8 cellular contexts compared by ENCODE assay signal in the genomic region with DNA sequence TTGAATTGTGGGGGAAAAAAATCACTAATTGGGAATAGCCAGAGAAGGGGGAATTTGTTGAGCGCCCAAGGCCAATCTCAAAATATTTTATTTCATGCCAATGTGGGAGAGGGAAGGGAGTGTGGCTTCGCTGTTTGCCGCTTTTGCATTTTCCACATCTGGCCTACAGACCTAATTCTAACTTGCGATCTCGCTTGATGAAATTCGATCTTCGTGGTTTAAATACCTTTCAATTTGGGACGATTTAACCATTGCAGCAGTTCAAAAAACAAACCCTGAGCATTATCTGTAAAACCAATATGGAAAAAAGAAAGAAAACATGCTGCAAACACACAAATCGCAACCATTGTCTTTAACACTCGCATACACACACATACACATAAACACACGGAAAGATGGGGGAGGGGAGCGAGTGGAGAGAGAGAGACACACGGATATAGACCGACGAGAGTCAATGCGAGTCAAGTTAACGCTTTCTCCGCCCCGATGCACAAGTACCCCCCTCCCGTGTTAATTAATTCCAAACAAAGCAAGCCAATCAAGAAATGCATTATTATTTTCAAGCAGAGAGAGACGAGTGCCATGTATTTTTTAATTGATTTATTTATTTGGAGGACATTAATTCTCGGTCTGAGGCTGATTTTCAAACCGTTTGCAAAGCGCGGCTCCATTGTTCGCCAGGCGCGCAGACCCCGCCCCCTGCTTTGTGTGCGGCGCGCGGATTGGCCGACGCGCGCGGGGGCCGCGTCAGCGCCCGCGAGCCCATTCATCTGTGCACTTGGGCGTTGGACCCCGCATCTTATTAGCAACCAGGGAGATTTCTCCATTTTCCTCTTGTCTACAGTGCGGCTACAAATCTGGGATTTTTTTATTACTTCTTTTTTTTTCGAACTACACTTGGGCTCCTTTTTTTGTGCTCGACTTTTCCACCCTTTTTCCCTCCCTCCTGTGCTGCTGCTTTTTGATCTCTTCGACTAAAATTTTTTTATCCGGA. TPM values are rescaled to one million over a fixed set of nuclear protein-coding genes. Genes with fewer than 3 reads are reported as not detected.
DNase-seq lines count a peak whose midpoint lies in the region; ATAC-seq and TF ChIP-seq lines count a peak whose summit lies in the region.

A gene with protein sequence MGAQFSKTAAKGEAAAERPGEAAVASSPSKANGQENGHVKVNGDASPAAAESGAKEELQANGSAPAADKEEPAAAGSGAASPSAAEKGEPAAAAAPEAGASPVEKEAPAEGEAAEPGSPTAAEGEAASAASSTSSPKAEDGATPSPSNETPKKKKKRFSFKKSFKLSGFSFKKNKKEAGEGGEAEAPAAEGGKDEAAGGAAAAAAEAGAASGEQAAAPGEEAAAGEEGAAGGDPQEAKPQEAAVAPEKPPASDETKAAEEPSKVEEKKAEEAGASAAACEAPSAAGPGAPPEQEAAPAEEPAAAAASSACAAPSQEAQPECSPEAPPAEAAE (plus strand): TSS at position 775 of the 994 bp plus-strand sequence. CDS start 401 bp downstream, outside the sequence.

- intact Hi-C loops in thyroid gland (cut with DNase I), result loop anchor here (5.0 kb wide), 1 partner anchor 550 kb away; no protein-coding TSS in a partner anchor

- POLR2A ChIA-PET in CD8-positive, alpha-beta memory T cell (lab: Charles Lee), result no interaction called here
- POLR2A ChIA-PET in activated CD4-positive, alpha-beta T cell treated with anti-CD3 and anti-CD28 coated beads, Interleukin-2, amount 10 ng/mL, durations not matched to agents 7 days and 5 days (lab: Charles Lee), result no interaction called here

- peak; percentile 31 for ATAC-seq in HG03139 (IDR thresholded peaks at IDR 0.05; ENCODE audit: unreplicated experiment)
- peak; percentile 72 for ATAC-seq in esophagus mucosa

- peaks cover 34 to 41% of the 10 kb centered on the region in 2 donors for H3K27me3 Mint-ChIP-seq in CD8-positive, alpha-beta memory T cell
- H3K27me3 Mint-ChIP-seq in activated CD4-positive, alpha-beta T cell treated with anti-CD3 and anti-CD28 coated beads, Interleukin-2, amount 10 ng/mL, durations not matched to agents 7 days and 5 days, result peaks cover 45% of the 10 kb centered on the region
- H3K27me3 Mint-ChIP-seq in mesothelial cell of epicardium (ENCODE audit: low read depth), result no peaks in the 10 kb centered on the region

- peak within 1 kb of the TSS in 3 of 8 donors; percentile 41 to 80 (median 66) for H3K27ac Mint-ChIP-seq in CD8-positive, alpha-beta memory T cell
- no peak within 1 kb of the TSS for H3K27ac Mint-ChIP-seq in activated CD4-positive, alpha-beta T cell treated with anti-CD3 and anti-CD28 coated beads, Interleukin-2, amount 10 ng/mL, durations not matched to agents 7 days and 5 days
- no peak within 1 kb of the TSS for H3K27ac Mint-ChIP-seq in mesothelial cell of epicardium

- peak in 1 of 5 donors; percentile 21 for DNase-seq in CD8-positive, alpha-beta memory T cell
- peak; percentile 95 for DNase-seq in NCI-H2227 treated with DMSO at 0.1 percent for 48 hours (lab: John Stamatoyannopoulos, UW)
- DNase-seq in activated CD4-positive, alpha-beta T cell treated with anti-CD3 and anti-CD28 coated beads, Interleukin-2, amount 10 ng/mL, durations not matched to agents 7 days and 5 days, result peak; percentile 45
- DNase-seq in mesothelial cell of epicardium (ENCODE audit: low spot score in 2 of 2, unreplicated experiment in 2 of 2), result peak; percentile 70 to 84
- DNase-seq in thyroid gland, result peak; percentile 77 to 81

- peak within 1 kb of the TSS in 1 of 7 donors; percentile 87 for H3K4me3 Mint-ChIP-seq in CD8-positive, alpha-beta memory T cell
- no peak within 1 kb of the TSS for H3K4me3 Mint-ChIP-seq in activated CD4-positive, alpha-beta T cell treated with anti-CD3 and anti-CD28 coated beads, Interleukin-2, amount 10 ng/mL, durations not matched to agents 7 days and 5 days
- no peak within 1 kb of the TSS for H3K4me3 Mint-ChIP-seq in mesothelial cell of epicardium

- TF ChIP-seq POLR2A in GM19193 (IDR thresholded peaks at IDR 0.05; ENCODE audit: extremely low read depth, insufficient read depth, insufficient read length), result peak; percentile 77
- peak in 1 of 2 donors; percentile 82 for TF ChIP-seq POLR2A in thyroid gland (IDR thresholded peaks at IDR 0.05)

- H3K9me3 Mint-ChIP-seq in CD8-positive, alpha-beta memory T cell, result peaks cover 4 to 16% (median 13%) of the 10 kb centered on the region in 5 donors
- H3K9me3 Mint-ChIP-seq in activated CD4-positive, alpha-beta T cell treated with anti-CD3 and anti-CD28 coated beads, Interleukin-2, amount 10 ng/mL, durations not matched to agents 7 days and 5 days, result no peaks in the 10 kb centered on the region
- no peaks in the 10 kb centered on the region for H3K9me3 Mint-ChIP-seq in mesothelial cell of epicardium

- no peaks in the 10 kb centered on the region for H3K36me3 Mint-ChIP-seq in CD8-positive, alpha-beta memory T cell
- peaks cover 2% of the 10 kb centered on the region for H3K36me3 Mint-ChIP-seq in activated CD4-positive, alpha-beta T cell treated with anti-CD3 and anti-CD28 coated beads, Interleukin-2, amount 10 ng/mL, durations not matched to agents 7 days and 5 days (ENCODE audit: low read depth)
- peaks cover 10% of the 10 kb centered on the region for H3K36me3 Mint-ChIP-seq in mesothelial cell of epicardium

- WGBS in thyroid gland, 2 donors, result 1% methylated on average over 50 of the region's 50 CpGs

- TF ChIP-seq CTCF in mesothelial cell of epicardium (IDR thresholded peaks at IDR 0.05; ENCODE audit: unreplicated experiment) (no peak), thyroid gland (IDR thresholded peaks at IDR 0.05) (no peak)

- peaks cover 49% of the 10 kb centered on the region for H3K27me3 ChIP-seq in CD8-positive, alpha-beta memory T cell (ENCODE audit: insufficient read depth, low read length, poor library complexity, severe bottlenecking)
- no peaks in the 10 kb centered on the region for H3K27me3 ChIP-seq in thyroid gland

- peaks cover 5 to 15% (median 12%) of the 10 kb centered on the region in 3 donors for H3K4me1 Mint-ChIP-seq in CD8-positive, alpha-beta memory T cell
- peaks cover 16% of the 10 kb centered on the region for H3K4me1 Mint-ChIP-seq in activated CD4-positive, alpha-beta T cell treated with anti-CD3 and anti-CD28 coated beads, Interleukin-2, amount 10 ng/mL, durations not matched to agents 7 days and 5 days
- H3K4me1 Mint-ChIP-seq in mesothelial cell of epicardium, result peaks cover 31% of the 10 kb centered on the region

- H3K27ac ChIP-seq in CD8-positive, alpha-beta memory T cell (ENCODE audit: low read depth, low read length), result no peak within 1 kb of the TSS
- H3K27ac ChIP-seq in thyroid gland, result peak within 1 kb of the TSS; percentile 85 to 95 (median 93)

- no peaks in the 10 kb centered on the region for H3K9me3 ChIP-seq in CD8-positive, alpha-beta memory T cell (ENCODE audit: low read length)
- no peaks in the 10 kb centered on the region for H3K9me3 ChIP-seq in thyroid gland

- H3K4me3 ChIP-seq in CD8-positive, alpha-beta memory T cell (ENCODE audit: low read length), result peak within 1 kb of the TSS; percentile 61
- peak within 1 kb of the TSS; percentile 54 to 91 (median 82) for H3K4me3 ChIP-seq in thyroid gland (replicated peaks in 1 of 3)

- CTCF ChIA-PET in CD8-positive, alpha-beta memory T cell (lab: Charles Lee), result no interaction called here
- CTCF ChIA-PET in activated CD4-positive, alpha-beta T cell treated with anti-CD3 and anti-CD28 coated beads, Interleukin-2, amount 10 ng/mL, durations not matched to agents 7 days and 5 days (lab: Charles Lee), result interaction anchor here (0.6 kb wide), 1 partner anchor 414 kb away, joined by 5 read pairs; no protein-coding TSS in a partner anchor

- peaks cover 30% of the 10 kb centered on the region for H3K4me1 ChIP-seq in CD8-positive, alpha-beta memory T cell (ENCODE audit: insufficient read depth, low read length)
- peaks cover 0 to 5% of the 10 kb centered on the region in 2 donors for H3K4me1 ChIP-seq in thyroid gland

- H3K36me3 ChIP-seq in CD8-positive, alpha-beta memory T cell (ENCODE audit: insufficient read depth, low read length), result no peaks in the 10 kb centered on the region
- no peaks in the 10 kb centered on the region for H3K36me3 ChIP-seq in thyroid gland

RNA-seq across cellular contexts. Expression of the gene that starts here (rescaled TPM):
- total RNA-seq in CD8-positive, alpha-beta memory T cell, result 1 to 10 TPM in 1 of 2 experiments, under 1 TPM in 1; 0.96 to 1.1 TPM
- polyA plus RNA-seq in CD8-positive, alpha-beta memory T cell, result not detected
- under 1 TPM in 1 of 2 experiments, not detected in 1; 0.04 TPM for total RNA-seq in activated CD4-positive, alpha-beta T cell treated with anti-CD3 and anti-CD28 coated beads, Interleukin-2, amount 10 ng/mL, durations not matched to agents 7 days and 5 days
- total RNA-seq in esophagus mucosa (86.2 TPM), mesothelial cell of epicardium (174 to 179 TPM (median 174 TPM) in 3 replicates), thyroid gland (10 to 100 TPM; 35.8 to 51.8 (median 43.0) TPM)

Comparison
In these comparisons a context has a peak if more than half of its experiments do, and no peak if none do; other contexts are left out.
1. RNA of the gene that starts here (total RNA-seq): 174 to 179 TPM in mesothelial cell of epicardium, 86.2 TPM in esophagus mucosa (single experiment) and 35.8 to 51.8 TPM in thyroid gland; 0.96 to 1.1 TPM in CD8-positive, alpha-beta memory T cell and 0.04 TPM in activated CD4-positive, alpha-beta T cell treated with anti-CD3 and anti-CD28 coated beads, Interleukin-2, amount 10 ng/mL, durations not matched to agents 7 days and 5 days; every median in the first group is over 10 times any median in the second.
2. Peak in DNase-seq in activated CD4-positive, alpha-beta T cell treated with anti-CD3 and anti-CD28 coated beads, Interleukin-2, amount 10 ng/mL, durations not matched to agents 7 days and 5 days; RNA of the gene not detected or under 1 TPM.